ENCODE assay signal across 1 cellular context in the genomic region with DNA sequence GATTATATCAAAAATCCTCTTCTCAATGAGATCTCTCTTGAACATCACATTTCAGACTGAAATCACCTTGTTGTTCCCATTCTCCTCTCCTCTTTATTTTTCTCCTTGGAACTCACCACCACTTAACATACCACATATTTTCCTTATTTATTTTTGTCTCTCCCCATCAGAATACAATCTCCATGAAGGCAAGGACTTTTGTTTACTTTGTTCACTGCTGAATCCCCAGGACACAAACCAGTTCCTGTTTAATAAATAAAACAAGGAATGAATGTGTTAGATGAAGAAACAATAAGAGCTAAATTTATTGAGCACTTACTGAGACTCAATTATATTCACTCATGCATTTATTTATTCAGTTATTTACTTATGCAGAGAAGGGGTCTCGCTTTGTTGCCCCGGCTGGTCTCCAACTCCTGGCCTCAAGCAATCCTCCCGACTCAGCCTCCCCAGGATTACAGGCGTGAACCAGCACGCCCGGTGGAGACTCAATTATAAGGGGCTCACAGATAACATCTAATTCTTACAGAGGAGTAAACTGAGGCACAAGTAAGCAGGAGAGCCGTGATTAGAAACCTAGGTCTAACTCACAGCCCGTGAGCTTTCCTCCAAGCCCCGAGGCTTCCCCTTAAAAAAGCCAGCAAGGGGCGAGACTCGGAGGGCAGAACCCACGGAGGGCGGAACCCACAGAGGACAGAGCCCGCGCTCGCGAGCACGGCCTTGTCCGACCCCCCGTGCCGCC.
A peak's percentile ranks its signal among the peaks of the same experiment; 100 is the strongest.
TF ChIP-seq lines count a peak whose summit lies in the region.

No MANE protein-coding gene starts in this region.

TF ChIP-seq in HepG2, 621 proteins besides CTCF, POLR2A, EP300 and RAD21 (continued from another document):
- TF ChIP-seq, protein P1, sequence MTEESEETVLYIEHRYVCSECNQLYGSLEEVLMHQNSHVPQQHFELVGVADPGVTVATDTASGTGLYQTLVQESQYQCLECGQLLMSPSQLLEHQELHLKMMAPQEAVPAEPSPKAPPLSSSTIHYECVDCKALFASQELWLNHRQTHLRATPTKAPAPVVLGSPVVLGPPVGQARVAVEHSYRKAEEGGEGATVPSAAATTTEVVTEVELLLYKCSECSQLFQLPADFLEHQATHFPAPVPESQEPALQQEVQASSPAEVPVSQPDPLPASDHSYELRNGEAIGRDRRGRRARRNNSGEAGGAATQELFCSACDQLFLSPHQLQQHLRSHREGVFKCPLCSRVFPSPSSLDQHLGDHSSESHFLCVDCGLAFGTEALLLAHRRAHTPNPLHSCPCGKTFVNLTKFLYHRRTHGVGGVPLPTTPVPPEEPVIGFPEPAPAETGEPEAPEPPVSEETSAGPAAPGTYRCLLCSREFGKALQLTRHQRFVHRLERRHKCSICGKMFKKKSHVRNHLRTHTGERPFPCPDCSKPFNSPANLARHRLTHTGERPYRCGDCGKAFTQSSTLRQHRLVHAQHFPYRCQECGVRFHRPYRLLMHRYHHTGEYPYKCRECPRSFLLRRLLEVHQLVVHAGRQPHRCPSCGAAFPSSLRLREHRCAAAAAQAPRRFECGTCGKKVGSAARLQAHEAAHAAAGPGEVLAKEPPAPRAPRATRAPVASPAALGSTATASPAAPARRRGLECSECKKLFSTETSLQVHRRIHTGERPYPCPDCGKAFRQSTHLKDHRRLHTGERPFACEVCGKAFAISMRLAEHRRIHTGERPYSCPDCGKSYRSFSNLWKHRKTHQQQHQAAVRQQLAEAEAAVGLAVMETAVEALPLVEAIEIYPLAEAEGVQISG (CRISPR knock-in tag; IDR thresholded peaks at IDR 0.05) = no peak
- TF ChIP-seq BRD4 (CRISPR knock-in tag; IDR thresholded peaks at IDR 0.05) = 0 out of 2 replicates have a peak, but pooled peaks have one; percentile 84
- TF ChIP-seq, protein P2, sequence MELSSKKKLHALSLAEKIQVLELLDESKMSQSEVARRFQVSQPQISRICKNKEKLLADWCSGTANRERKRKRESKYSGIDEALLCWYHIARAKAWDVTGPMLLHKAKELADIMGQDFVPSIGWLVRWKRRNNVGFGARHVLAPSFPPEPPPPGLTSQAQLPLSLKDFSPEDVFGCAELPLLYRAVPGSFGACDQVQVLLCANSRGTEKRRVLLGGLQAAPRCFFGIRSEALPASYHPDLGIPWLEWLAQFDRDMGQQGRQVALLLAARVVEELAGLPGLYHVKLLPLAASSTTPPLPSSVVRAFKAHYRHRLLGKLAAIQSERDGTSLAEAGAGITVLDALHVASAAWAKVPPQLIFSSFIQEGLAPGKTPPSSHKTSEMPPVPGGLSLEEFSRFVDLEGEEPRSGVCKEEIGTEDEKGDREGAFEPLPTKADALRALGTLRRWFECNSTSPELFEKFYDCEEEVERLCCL (CRISPR knock-in tag; IDR thresholded peaks at IDR 0.05; ENCODE audit: borderline replicate concordance) = no peak
- no peak; the same call in 1 of the 2 replicates for TF ChIP-seq CHD4 (IDR thresholded peaks at IDR 0.05; ENCODE audit: borderline replicate concordance, low read length)
- TF ChIP-seq, protein P3, sequence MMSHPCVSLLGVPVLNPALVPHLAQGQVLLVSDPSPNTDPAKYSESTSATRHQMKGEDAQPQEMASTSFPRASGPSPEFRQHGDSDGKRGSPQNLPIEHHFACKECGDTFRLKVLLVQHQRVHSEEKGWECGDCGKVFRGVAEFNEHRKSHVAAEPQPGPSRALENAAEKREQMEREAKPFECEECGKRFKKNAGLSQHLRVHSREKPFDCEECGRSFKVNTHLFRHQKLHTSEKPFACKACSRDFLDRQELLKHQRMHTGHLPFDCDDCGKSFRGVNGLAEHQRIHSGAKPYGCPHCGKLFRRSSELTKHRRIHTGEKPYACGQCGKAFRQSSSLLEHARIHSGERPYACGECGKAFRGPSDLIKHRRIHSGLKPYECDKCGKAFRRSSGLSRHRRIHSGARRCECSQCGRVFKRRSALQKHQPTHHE (CRISPR knock-in tag; IDR thresholded peaks at IDR 0.05; ENCODE audit: borderline replicate concordance) = no peak
- TF ChIP-seq ZNF33A (CRISPR knock-in tag; IDR thresholded peaks at IDR 0.05; ENCODE audit: borderline replicate concordance) = no peak
- TF ChIP-seq ZBTB42 (CRISPR knock-in tag; IDR thresholded peaks at IDR 0.05) = peak; percentile 28; the same call in 1 of the 2 replicates
- TF ChIP-seq KDM3A (CRISPR knock-in tag; IDR thresholded peaks at IDR 0.05; ENCODE audit: low read depth) = peak; percentile 21; the same call in 1 of the 2 replicates
- TF ChIP-seq KLF15 (CRISPR knock-in tag; IDR thresholded peaks at IDR 0.05; ENCODE audit: borderline replicate concordance) = 0 out of 2 replicates have a peak, but pooled peaks have one; percentile 60
